8 cellular contexts compared by ENCODE assay signal in genomic region chr2:126658316-126658909, GRCh38. TPM values are rescaled to one million over a fixed set of nuclear protein-coding genes. Genes with fewer than 3 reads are reported as not detected.
A peak's percentile ranks its signal among the peaks of the same experiment; 100 is the strongest.
DNase-seq lines count a peak whose midpoint lies in the region; ATAC-seq and TF ChIP-seq lines count a peak whose summit lies in the region.

No MANE protein-coding gene starts in this region.

- H3K9me3 Mint-ChIP-seq in progenitor cell of endocrine pancreas (ENCODE audit: low read depth) (no peaks in the 10 kb centered on the region), glutamatergic neuron (ENCODE audit: unreplicated experiment) (peaks cover 5% of the 10 kb centered on the region)

- H3K36me3 Mint-ChIP-seq in progenitor cell of endocrine pancreas (ENCODE audit: insufficient read depth): no peaks in the 10 kb centered on the region
- no peaks in the 10 kb centered on the region for H3K36me3 Mint-ChIP-seq in glutamatergic neuron (ENCODE audit: unreplicated experiment)

- peak overlapping the region; percentile 20 for H3K27ac ChIP-seq in caudate nucleus (ENCODE audit: low read depth, low read length)

- no peaks in the 10 kb centered on the region for H3K27me3 ChIP-seq in BE2C

- no peaks in the 10 kb centered on the region for H3K4me1 ChIP-seq in BE2C

- H3K27me3 Mint-ChIP-seq in progenitor cell of endocrine pancreas (peaks cover 9% of the 10 kb centered on the region), glutamatergic neuron (ENCODE audit: unreplicated experiment) (peaks cover 8% of the 10 kb centered on the region)

- H3K4me1 Mint-ChIP-seq in progenitor cell of endocrine pancreas (ENCODE audit: low read depth) (peaks cover 35% of the 10 kb centered on the region), glutamatergic neuron (ENCODE audit: low read depth, unreplicated experiment) (peaks cover 9% of the 10 kb centered on the region)

- H3K4me3 Mint-ChIP-seq in progenitor cell of endocrine pancreas (ENCODE audit: low read depth) (no peak overlapping the region), glutamatergic neuron (ENCODE audit: unreplicated experiment) (no peak overlapping the region)

- DNase-seq in caudate nucleus (lab: John Stamatoyannopoulos, UW) (no peak), progenitor cell of endocrine pancreas (ENCODE audit: low spot score, unreplicated experiment) (no peak), BE2C (no peak), NCI-H2107 (lab: John Stamatoyannopoulos, UW) (no peak), glutamatergic neuron (no peak), NCI-H128 (lab: John Stamatoyannopoulos, UW; ENCODE audit: unreplicated experiment) (no peak)

- no peak overlapping the region for H3K4me3 ChIP-seq in BE2C (ENCODE audit: low read depth, low read length)

- no peaks in the 10 kb centered on the region for H3K36me3 ChIP-seq in BE2C

- ATAC-seq in GM18907 (IDR thresholded peaks at IDR 0.05; ENCODE audit: unreplicated experiment): peak; percentile 12
- ATAC-seq in HG03060 (IDR thresholded peaks at IDR 0.05; ENCODE audit: low read depth, unreplicated experiment): peak; percentile 12

- TF ChIP-seq CTCF in progenitor cell of endocrine pancreas (IDR thresholded peaks at IDR 0.05; ENCODE audit: unreplicated experiment) (no peak), BE2C (IDR thresholded peaks at IDR 0.05; ENCODE audit: low read depth, low read length) (no peak), glutamatergic neuron (IDR thresholded peaks at IDR 0.05; ENCODE audit: partially characterized antibody, unreplicated experiment) (no peak)

- no peaks in the 10 kb centered on the region for H3K9me3 ChIP-seq in BE2C

- H3K27ac Mint-ChIP-seq in progenitor cell of endocrine pancreas: peak overlapping the region; percentile 93
- no peak overlapping the region for H3K27ac Mint-ChIP-seq in glutamatergic neuron (ENCODE audit: unreplicated experiment)

RNA-seq across cellular contexts. Expression of gene GYPC, which starts 2.5 kb away (rescaled TPM):
- total RNA-seq in progenitor cell of endocrine pancreas (29.5 and 34.5 TPM in 2 replicates), glutamatergic neuron (ENCODE audit: unreplicated experiment) (2.0 TPM)
- polyA plus RNA-seq in BE2C (2012; ENCODE audit: insufficient read depth, insufficient read length, low read depth): not detected

Comparison
In these comparisons a context has a peak if more than half of its experiments do, and no peak if none do; other contexts are left out.
1. RNA of gene GYPC, which starts 2.5 kb away (total RNA-seq): 29.5 to 34.5 TPM in progenitor cell of endocrine pancreas; 2.0 TPM in glutamatergic neuron (single experiment); every median in the first group is over 10 times any median in the second.